13 cellular contexts compared by ENCODE assay signal in the genomic region with DNA sequence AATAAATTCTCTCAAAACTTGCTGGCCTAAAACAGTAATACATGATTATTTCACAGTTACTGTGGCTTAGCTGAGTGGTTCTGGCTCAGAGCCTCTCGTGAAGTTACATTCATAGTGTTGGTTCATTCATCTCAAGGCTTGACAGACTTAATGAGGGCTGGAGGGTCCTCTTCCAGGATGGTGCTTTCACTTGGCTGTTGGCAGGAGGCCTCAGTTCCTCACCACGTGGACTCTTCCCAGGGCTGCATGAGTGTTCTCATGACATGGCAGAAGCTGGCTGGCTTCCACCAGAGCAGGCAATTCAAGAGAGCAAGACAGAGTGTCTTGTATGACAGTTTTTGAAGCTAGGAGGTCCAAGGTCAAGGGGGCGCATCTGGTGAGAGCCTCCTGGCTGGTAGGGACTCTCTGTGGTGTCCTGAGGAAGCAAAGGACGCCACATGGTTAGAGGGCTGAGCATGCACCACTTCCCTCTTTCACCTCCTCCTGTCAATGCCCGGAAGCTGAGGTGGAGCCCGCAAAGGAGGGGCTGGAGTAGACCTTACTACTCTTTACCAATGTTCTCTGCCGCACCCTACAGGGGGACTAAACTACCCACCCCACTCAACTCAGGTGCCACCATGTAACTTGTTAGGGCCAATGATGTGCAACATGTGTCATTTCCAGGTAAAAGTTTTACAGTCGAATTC. TPM values are rescaled to one million over a fixed set of nuclear protein-coding genes. Genes with fewer than 3 reads are reported as not detected.
A peak's percentile ranks its signal among the peaks of the same experiment; 100 is the strongest.
DNase-seq lines count a peak whose midpoint lies in the region; ATAC-seq, FAIRE-seq and TF ChIP-seq lines count a peak whose summit lies in the region.
"Had no signal": no experiment of that assay in that cellular context is flagged by ENCODE, and none has a peak within 500 bp of the region (broad histone marks: within the 10 kb centered on the region; RNA-seq: fewer than 3 reads in every experiment).

No MANE protein-coding gene starts in this region.

- no peaks in the 10 kb centered on the region for H3K36me3 ChIP-seq in kidney (ENCODE audit: control insufficient read depth in 1 of 2, insufficient read depth in 2 of 2, low read length in 2 of 2)
- H3K36me3 ChIP-seq: WERI-Rb-1 had no signal

- H3K27ac ChIP-seq in kidney (ENCODE audit: low read depth in 2 of 2, low read length in 2 of 2) = no peak overlapping the region
- H3K27ac ChIP-seq: WERI-Rb-1 had no signal

- POLR2A ChIA-PET in activated CD4-positive, alpha-beta T cell treated with anti-CD3 and anti-CD28 coated beads for 36 hours (lab: Charles Lee) = no interaction called here

- H3K4me3 ChIP-seq in fibroblast of the aortic adventitia (ENCODE audit: low read depth, low read length) (no peak overlapping the region), kidney (ENCODE audit: low read length in 2 of 2) (no peak overlapping the region)

- H3K9me3 ChIP-seq in kidney (ENCODE audit: control insufficient read depth in 1 of 2, low read length in 2 of 2) = no peaks in the 10 kb centered on the region

- DNase-seq in GM12891 (ENCODE audit: insufficient read length, low spot score) (peak; percentile 2), NCI-H1092 (lab: John Stamatoyannopoulos, UW) (peak; percentile 78), fibroblast of the aortic adventitia (ENCODE audit: low read depth) (peak; percentile 44), DMS53 treated with DMSO at 0.1 percent for 48 hours (lab: John Stamatoyannopoulos, UW; ENCODE audit: unreplicated experiment) (no peak), kidney (no peak)
- DNase-seq in activated T-cell treated with anti-CD3 and anti-CD28 coated beads, Interleukin-2, amount 50 U/mL, for 72 hours = no peak
- no peak for DNase-seq in activated CD4-positive, alpha-beta T cell treated with anti-CD3 and anti-CD28 coated beads for 36 hours
- DNase-seq: CD8-positive, alpha-beta memory T cell; stimulated activated naive CD4-positive, alpha-beta T cell; WERI-Rb-1 had no signal

- CTCF ChIA-PET in activated CD4-positive, alpha-beta T cell treated with anti-CD3 and anti-CD28 coated beads for 36 hours (lab: Charles Lee) = interaction anchor here (0.8 to 1.2 kb wide), 2 partner anchors 10 to 1139 kb away, joined by 3 to 4 read pairs; no protein-coding TSS in a partner anchor

- H3K27ac Mint-ChIP-seq in activated T-cell treated with anti-CD3 and anti-CD28 coated beads, Interleukin-2, amount 50 U/mL, for 72 hours = no peak overlapping the region
- H3K27ac Mint-ChIP-seq in activated CD4-positive, alpha-beta T cell treated with anti-CD3 and anti-CD28 coated beads for 36 hours = no peak overlapping the region
- H3K27ac Mint-ChIP-seq: activated naive CD8-positive, alpha-beta T cell; CD8-positive, alpha-beta memory T cell; dendritic cell treated with granulocyte-macrophage colony-stimulating factor and Interleukin-4, amounts not matched to agents 40 ng/mL and 50 ng/mL, for 4 days had no signal

- TF ChIP-seq CTCF in fibroblast of the aortic adventitia (IDR thresholded peaks at IDR 0.05; ENCODE audit: insufficient read depth, low read length) = no peak
- no peak for TF ChIP-seq CTCF in kidney (IDR thresholded peaks at IDR 0.05; ENCODE audit: borderline replicate concordance, extremely low read depth, insufficient read depth)

- no peak overlapping the region for H3K9ac ChIP-seq in kidney (ENCODE audit: low read length in 2 of 2)

- no peak for FAIRE-seq in GM12891 (lab: Jason Lieb, UNC)
- FAIRE-seq in kidney (lab: Jason Lieb, UNC) = no peak

- no peaks in the 10 kb centered on the region for H3K36me3 Mint-ChIP-seq in activated T-cell treated with anti-CD3 and anti-CD28 coated beads, Interleukin-2, amount 50 U/mL, for 72 hours (ENCODE audit: insufficient read depth in 2 of 2)
- no peaks in the 10 kb centered on the region for H3K36me3 Mint-ChIP-seq in activated CD4-positive, alpha-beta T cell treated with anti-CD3 and anti-CD28 coated beads for 36 hours (ENCODE audit: low read depth)
- H3K36me3 Mint-ChIP-seq: activated naive CD8-positive, alpha-beta T cell; CD8-positive, alpha-beta memory T cell had no signal

- peak; percentile 64 for ATAC-seq in GM21529 (IDR thresholded peaks at IDR 0.05; ENCODE audit: unreplicated experiment)
- ATAC-seq in activated T-cell treated with anti-CD3 and anti-CD28 coated beads, Interleukin-2, amount 50 U/mL, for 72 hours (replicated peaks in 1 of 2) = no peak
- ATAC-seq in activated CD4-positive, alpha-beta T cell treated with anti-CD3 and anti-CD28 coated beads for 36 hours = no peak

- H3K4me1 ChIP-seq in kidney (ENCODE audit: control insufficient read depth in 1 of 2, insufficient read depth in 1 of 2, low read depth in 1 of 2, low read length in 2 of 2) = no peaks in the 10 kb centered on the region

- peaks cover 19% of the 10 kb centered on the region for H3K27me3 Mint-ChIP-seq in activated T-cell treated with anti-CD3 and anti-CD28 coated beads, Interleukin-2, amount 50 U/mL, for 72 hours (ENCODE audit: low read depth)
- peaks cover 3% of the 10 kb centered on the region for H3K27me3 Mint-ChIP-seq in activated CD4-positive, alpha-beta T cell treated with anti-CD3 and anti-CD28 coated beads for 36 hours
- H3K27me3 Mint-ChIP-seq: dendritic cell treated with granulocyte-macrophage colony-stimulating factor and Interleukin-4, amounts not matched to agents 40 ng/mL and 50 ng/mL, for 4 days had no signal

- peaks cover 38% of the 10 kb centered on the region for H3K4me1 Mint-ChIP-seq in activated T-cell treated with anti-CD3 and anti-CD28 coated beads, Interleukin-2, amount 50 U/mL, for 72 hours (ENCODE audit: low read depth)
- H3K4me1 Mint-ChIP-seq in activated CD4-positive, alpha-beta T cell treated with anti-CD3 and anti-CD28 coated beads for 36 hours = peaks cover 24% of the 10 kb centered on the region

- no peaks in the 10 kb centered on the region for H3K9me3 Mint-ChIP-seq in activated T-cell treated with anti-CD3 and anti-CD28 coated beads, Interleukin-2, amount 50 U/mL, for 72 hours
- H3K9me3 Mint-ChIP-seq in activated CD4-positive, alpha-beta T cell treated with anti-CD3 and anti-CD28 coated beads for 36 hours (ENCODE audit: low read depth) = no peaks in the 10 kb centered on the region
- H3K9me3 Mint-ChIP-seq: CD8-positive, alpha-beta memory T cell; dendritic cell treated with granulocyte-macrophage colony-stimulating factor and Interleukin-4, amounts not matched to agents 40 ng/mL and 50 ng/mL, for 4 days had no signal

- intact Hi-C loops in activated CD4-positive, alpha-beta T cell treated with anti-CD3 and anti-CD28 coated beads for 36 hours (cut with DNase I, micrococcal nuclease) = no loop called here
- intact Hi-C loops in kidney (cut with DNase I) = no loop called here

- TF ChIP-seq POLR2A in GM12891 (IDR thresholded peaks at IDR 0.05; ENCODE audit: low read depth, low read length) = no peak

- H3K4me3 Mint-ChIP-seq in activated T-cell treated with anti-CD3 and anti-CD28 coated beads, Interleukin-2, amount 50 U/mL, for 72 hours = no peak overlapping the region
- H3K4me3 Mint-ChIP-seq in activated CD4-positive, alpha-beta T cell treated with anti-CD3 and anti-CD28 coated beads for 36 hours = no peak overlapping the region
- H3K4me3 Mint-ChIP-seq: activated naive CD8-positive, alpha-beta T cell; CD8-positive, alpha-beta memory T cell; dendritic cell treated with granulocyte-macrophage colony-stimulating factor and Interleukin-4, amounts not matched to agents 40 ng/mL and 50 ng/mL, for 4 days had no signal

TF ChIP-seq in GM12891, 5 proteins besides CTCF, POLR2A, EP300 and RAD21:
- TF ChIP-seq POLR2AphosphoS5 (IDR thresholded peaks at IDR 0.05; ENCODE audit: low read depth, low read length) (no peak), SPI1 (IDR thresholded peaks at IDR 0.05; ENCODE audit: low read depth, low read length) (peak; percentile 45)

RNA-seq across cellular contexts. Expression of gene YAE1, which starts 58.2 kb away (rescaled TPM):
- polyA plus RNA-seq in GM12891 (2012; ENCODE audit: low read depth, missing spikeins) = 8.4 TPM
- 41.9 and 95.8 TPM in 2 replicates for total RNA-seq in fibroblast of the aortic adventitia (ENCODE audit: low replicate concordance)
- 10 to 100 TPM; 12.4 to 12.8 TPM for total RNA-seq in activated T-cell treated with anti-CD3 and anti-CD28 coated beads, Interleukin-2, amount 50 U/mL, for 72 hours
- total RNA-seq in activated CD4-positive, alpha-beta T cell treated with anti-CD3 and anti-CD28 coated beads for 36 hours = 10 to 100 TPM in 1 of 2 experiments, 1 to 10 TPM in 1; 9.8 to 13.5 TPM
- 19.7 TPM for total RNA-seq in kidney
- polyA plus RNA-seq in kidney (ENCODE audit: insufficient read depth, low read depth, low replicate concordance) = 25.0 TPM

Comparison
In these comparisons a context has a peak if more than half of its experiments do, and no peak if none do; other contexts are left out.
1. DNase-seq: peak in GM12891 (single experiment), NCI-H1092 (single experiment) and fibroblast of the aortic adventitia (single experiment); none in activated T-cell treated with anti-CD3 and anti-CD28 coated beads, Interleukin-2, amount 50 U/mL, for 72 hours (0 of 2), DMS53 treated with DMSO at 0.1 percent for 48 hours (single experiment), activated CD4-positive, alpha-beta T cell treated with anti-CD3 and anti-CD28 coated beads for 36 hours (single experiment) and kidney (single experiment).